In the genomic region with DNA sequence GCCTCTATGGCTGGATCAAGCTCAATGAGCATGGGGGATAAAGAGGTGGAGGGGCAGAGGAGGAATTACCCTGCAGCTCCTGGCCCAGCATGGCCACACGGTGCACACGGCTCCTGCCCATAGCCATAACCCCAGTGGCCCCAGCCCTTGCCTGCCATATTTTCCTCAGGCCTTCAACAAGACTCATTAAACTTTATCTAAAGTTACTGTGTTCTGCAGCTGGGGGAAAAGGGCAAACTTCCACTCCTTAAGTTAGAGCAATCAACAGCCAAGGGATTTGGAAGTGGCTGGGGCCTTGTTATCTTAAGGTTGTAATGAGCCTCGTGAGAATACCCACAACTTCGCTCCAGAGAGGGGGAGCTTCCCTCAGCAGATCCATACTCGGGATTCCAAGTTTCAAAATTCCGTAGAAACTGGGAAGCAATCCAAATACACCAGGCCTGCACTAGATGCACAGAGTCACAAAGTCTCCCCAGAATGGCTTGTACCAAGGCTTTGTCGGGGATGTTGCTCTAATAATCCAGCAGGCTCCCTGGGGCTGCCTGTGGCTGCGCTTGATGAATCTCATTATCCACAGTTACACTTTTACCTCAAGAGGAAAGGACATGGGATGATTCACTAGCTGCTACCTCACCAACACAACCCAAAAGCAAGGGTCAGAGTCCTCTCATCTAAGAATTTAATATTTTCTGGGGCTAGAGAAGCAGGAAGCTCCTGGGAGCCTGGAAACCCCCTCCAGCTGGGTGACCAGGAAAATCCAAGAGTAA, we compare ENCODE assay signal across 1 cellular context.
A peak's percentile ranks its signal among the peaks of the same experiment; 100 is the strongest.
TF ChIP-seq lines count a peak whose summit lies in the region.

No MANE protein-coding gene starts in this region.

TF ChIP-seq in GM12878, 131 proteins besides CTCF, POLR2A, EP300 and RAD21:
- TF ChIP-seq EGR1 (IDR thresholded peaks at IDR 0.05; ENCODE audit: borderline replicate concordance in 1 of 2, low read depth in 2 of 2, low read length in 2 of 2) (no peak), TARDBP (IDR thresholded peaks at IDR 0.05; ENCODE audit: borderline replicate concordance) (no peak)
- TF ChIP-seq, protein P1, sequence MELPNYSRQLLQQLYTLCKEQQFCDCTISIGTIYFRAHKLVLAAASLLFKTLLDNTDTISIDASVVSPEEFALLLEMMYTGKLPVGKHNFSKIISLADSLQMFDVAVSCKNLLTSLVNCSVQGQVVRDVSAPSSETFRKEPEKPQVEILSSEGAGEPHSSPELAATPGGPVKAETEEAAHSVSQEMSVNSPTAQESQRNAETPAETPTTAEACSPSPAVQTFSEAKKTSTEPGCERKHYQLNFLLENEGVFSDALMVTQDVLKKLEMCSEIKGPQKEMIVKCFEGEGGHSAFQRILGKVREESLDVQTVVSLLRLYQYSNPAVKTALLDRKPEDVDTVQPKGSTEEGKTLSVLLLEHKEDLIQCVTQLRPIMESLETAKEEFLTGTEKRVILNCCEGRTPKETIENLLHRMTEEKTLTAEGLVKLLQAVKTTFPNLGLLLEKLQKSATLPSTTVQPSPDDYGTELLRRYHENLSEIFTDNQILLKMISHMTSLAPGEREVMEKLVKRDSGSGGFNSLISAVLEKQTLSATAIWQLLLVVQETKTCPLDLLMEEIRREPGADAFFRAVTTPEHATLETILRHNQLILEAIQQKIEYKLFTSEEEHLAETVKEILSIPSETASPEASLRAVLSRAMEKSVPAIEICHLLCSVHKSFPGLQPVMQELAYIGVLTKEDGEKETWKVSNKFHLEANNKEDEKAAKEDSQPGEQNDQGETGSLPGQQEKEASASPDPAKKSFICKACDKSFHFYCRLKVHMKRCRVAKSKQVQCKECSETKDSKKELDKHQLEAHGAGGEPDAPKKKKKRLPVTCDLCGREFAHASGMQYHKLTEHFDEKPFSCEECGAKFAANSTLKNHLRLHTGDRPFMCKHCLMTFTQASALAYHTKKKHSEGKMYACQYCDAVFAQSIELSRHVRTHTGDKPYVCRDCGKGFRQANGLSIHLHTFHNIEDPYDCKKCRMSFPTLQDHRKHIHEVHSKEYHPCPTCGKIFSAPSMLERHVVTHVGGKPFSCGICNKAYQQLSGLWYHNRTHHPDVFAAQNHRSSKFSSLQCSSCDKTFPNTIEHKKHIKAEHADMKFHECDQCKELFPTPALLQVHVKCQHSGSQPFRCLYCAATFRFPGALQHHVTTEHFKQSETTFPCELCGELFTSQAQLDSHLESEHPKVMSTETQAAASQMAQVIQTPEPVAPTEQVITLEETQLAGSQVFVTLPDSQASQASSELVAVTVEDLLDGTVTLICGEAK (IDR thresholded peaks at IDR 0.05; ENCODE audit: borderline replicate concordance) = peak; percentile 28; the same call in 1 of the 2 replicates
- TF ChIP-seq, protein P2, sequence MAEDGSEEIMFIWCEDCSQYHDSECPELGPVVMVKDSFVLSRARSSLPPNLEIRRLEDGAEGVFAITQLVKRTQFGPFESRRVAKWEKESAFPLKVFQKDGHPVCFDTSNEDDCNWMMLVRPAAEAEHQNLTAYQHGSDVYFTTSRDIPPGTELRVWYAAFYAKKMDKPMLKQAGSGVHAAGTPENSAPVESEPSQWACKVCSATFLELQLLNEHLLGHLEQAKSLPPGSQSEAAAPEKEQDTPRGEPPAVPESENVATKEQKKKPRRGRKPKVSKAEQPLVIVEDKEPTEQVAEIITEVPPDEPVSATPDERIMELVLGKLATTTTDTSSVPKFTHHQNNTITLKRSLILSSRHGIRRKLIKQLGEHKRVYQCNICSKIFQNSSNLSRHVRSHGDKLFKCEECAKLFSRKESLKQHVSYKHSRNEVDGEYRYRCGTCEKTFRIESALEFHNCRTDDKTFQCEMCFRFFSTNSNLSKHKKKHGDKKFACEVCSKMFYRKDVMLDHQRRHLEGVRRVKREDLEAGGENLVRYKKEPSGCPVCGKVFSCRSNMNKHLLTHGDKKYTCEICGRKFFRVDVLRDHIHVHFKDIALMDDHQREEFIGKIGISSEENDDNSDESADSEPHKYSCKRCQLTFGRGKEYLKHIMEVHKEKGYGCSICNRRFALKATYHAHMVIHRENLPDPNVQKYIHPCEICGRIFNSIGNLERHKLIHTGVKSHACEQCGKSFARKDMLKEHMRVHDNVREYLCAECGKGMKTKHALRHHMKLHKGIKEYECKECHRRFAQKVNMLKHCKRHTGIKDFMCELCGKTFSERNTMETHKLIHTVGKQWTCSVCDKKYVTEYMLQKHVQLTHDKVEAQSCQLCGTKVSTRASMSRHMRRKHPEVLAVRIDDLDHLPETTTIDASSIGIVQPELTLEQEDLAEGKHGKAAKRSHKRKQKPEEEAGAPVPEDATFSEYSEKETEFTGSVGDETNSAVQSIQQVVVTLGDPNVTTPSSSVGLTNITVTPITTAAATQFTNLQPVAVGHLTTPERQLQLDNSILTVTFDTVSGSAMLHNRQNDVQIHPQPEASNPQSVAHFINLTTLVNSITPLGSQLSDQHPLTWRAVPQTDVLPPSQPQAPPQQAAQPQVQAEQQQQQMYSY (CRISPR knock-in tag; IDR thresholded peaks at IDR 0.05) = no peak
- TF ChIP-seq, protein P3, sequence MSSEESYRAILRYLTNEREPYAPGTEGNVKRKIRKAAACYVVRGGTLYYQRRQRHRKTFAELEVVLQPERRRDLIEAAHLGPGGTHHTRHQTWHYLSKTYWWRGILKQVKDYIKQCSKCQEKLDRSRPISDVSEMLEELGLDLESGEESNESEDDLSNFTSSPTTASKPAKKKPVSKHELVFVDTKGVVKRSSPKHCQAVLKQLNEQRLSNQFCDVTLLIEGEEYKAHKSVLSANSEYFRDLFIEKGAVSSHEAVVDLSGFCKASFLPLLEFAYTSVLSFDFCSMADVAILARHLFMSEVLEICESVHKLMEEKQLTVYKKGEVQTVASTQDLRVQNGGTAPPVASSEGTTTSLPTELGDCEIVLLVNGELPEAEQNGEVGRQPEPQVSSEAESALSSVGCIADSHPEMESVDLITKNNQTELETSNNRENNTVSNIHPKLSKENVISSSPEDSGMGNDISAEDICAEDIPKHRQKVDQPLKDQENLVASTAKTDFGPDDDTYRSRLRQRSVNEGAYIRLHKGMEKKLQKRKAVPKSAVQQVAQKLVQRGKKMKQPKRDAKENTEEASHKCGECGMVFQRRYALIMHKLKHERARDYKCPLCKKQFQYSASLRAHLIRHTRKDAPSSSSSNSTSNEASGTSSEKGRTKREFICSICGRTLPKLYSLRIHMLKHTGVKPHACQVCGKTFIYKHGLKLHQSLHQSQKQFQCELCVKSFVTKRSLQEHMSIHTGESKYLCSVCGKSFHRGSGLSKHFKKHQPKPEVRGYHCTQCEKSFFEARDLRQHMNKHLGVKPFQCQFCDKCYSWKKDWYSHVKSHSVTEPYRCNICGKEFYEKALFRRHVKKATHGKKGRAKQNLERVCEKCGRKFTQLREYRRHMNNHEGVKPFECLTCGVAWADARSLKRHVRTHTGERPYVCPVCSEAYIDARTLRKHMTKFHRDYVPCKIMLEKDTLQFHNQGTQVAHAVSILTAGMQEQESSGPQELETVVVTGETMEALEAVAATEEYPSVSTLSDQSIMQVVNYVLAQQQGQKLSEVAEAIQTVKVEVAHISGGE (CRISPR knock-in tag; IDR thresholded peaks at IDR 0.05) = no peak
